9 cellular contexts compared by ENCODE assay signal in the genomic region with DNA sequence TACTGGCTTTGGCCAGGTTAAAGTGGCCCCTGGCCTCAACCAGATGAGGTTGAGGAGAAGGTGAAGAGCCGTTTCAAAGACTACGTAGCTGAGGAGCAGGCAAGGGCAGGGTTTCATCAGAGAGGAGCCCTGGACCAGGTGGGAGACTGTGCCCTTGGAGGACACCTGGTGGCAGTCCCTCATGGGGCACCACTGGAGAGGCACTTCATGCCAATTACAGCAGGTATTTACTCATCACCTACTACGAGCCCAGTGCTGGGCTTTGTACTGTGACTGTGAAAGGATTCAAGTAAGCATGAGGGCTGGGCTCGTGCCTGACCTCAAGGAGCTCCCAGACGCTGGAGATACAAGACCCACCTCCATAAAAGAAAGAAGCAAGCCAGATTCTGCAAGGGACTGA. TPM values are rescaled to one million over a fixed set of nuclear protein-coding genes. Genes with fewer than 3 reads are reported as not detected.
DNase-seq lines count a peak whose midpoint lies in the region; ATAC-seq and TF ChIP-seq lines count a peak whose summit lies in the region.
"Had no signal": no experiment of that assay in that cellular context is flagged by ENCODE, and none has a peak within 500 bp of the region (broad histone marks: within the 10 kb centered on the region; RNA-seq: fewer than 3 reads in every experiment).

No MANE protein-coding gene starts in this region.

- peak overlapping the region in 3 of 7 donors; percentile 73 to 89 (median 81) for H3K27ac Mint-ChIP-seq in CD4-positive, alpha-beta memory T cell

- TF ChIP-seq CTCF in right lobe of liver (IDR thresholded peaks at IDR 0.05): peak; percentile 40 to 50 (median 45)

- TF ChIP-seq POLR2A in right lobe of liver (IDR thresholded peaks at IDR 0.05): no peak

- H3K27me3 ChIP-seq in CD4-positive, alpha-beta memory T cell (ENCODE audit: insufficient read depth, low read length): no peaks in the 10 kb centered on the region
- no peaks in the 10 kb centered on the region for H3K27me3 ChIP-seq in right lobe of liver
- H3K27me3 ChIP-seq: neutrophil had no signal

- peaks cover 14% of the 10 kb centered on the region for H3K4me1 ChIP-seq in CD4-positive, alpha-beta memory T cell (ENCODE audit: insufficient read depth, low read length)
- no peaks in the 10 kb centered on the region for H3K4me1 ChIP-seq in right lobe of liver

- H3K36me3 Mint-ChIP-seq in CD4-positive, alpha-beta memory T cell: peaks cover 0 to 1% of the 10 kb centered on the region in 2 donors

- H3K36me3 ChIP-seq in CD4-positive, alpha-beta memory T cell (ENCODE audit: insufficient read depth, low read length): no peaks in the 10 kb centered on the region
- H3K36me3 ChIP-seq in right lobe of liver: no peaks in the 10 kb centered on the region
- H3K36me3 ChIP-seq: neutrophil had no signal

- WGBS in right lobe of liver (ENCODE audit: insufficient coverage, low coverage, low lambda C conversion rate, missing lambda C conversion rate): 50% methylated on average over 1 of the region's 5 CpGs

- CTCF ChIA-PET in CD4-positive, alpha-beta memory T cell (lab: Charles Lee; ENCODE audit: partially characterized antibody): interaction anchor here (0.7 to 9.2 kb wide), 26 partner anchors 9 to 534 kb away, joined by 3 to 127 read pairs (median 4); no protein-coding TSS in a partner anchor

- no peak overlapping the region for H3K4me3 ChIP-seq in CD4-positive, alpha-beta memory T cell (ENCODE audit: low read length in 2 of 2)
- H3K4me3 ChIP-seq in right lobe of liver: no peak overlapping the region

- TF ChIP-seq RAD21 in Ishikawa (IDR thresholded peaks at IDR 0.05; ENCODE audit: low read depth): peak; percentile 71

- POLR2A ChIA-PET in CD4-positive, alpha-beta memory T cell (lab: Charles Lee; ENCODE audit: partially characterized antibody): interaction anchor here (1.3 to 1.6 kb wide), 3 partner anchors 29 to 138 kb away, joined by 3 to 8 read pairs (median 7); no protein-coding TSS in a partner anchor

- peaks cover 0 to 1% of the 10 kb centered on the region in 2 donors for H3K27me3 Mint-ChIP-seq in CD4-positive, alpha-beta memory T cell

- no peaks in the 10 kb centered on the region for H3K9me3 ChIP-seq in CD4-positive, alpha-beta memory T cell (ENCODE audit: control insufficient read depth in 1 of 2, low read length in 2 of 2)
- no peaks in the 10 kb centered on the region for H3K9me3 ChIP-seq in right lobe of liver
- H3K9me3 ChIP-seq: neutrophil had no signal

- intact Hi-C loops in CD4-positive, alpha-beta memory T cell (cut with micrococcal nuclease): loop anchor here (1.0 to 10.0 kb wide), 4 partner anchors 39 to 201 kb away; a partner anchor contains a TSS
- intact Hi-C loops in right lobe of liver (cut with DNase I) (no loop called here), sciatic nerve (cut with DNase I) (no loop called here)

- H3K4me1 Mint-ChIP-seq in CD4-positive, alpha-beta memory T cell: peaks cover 16 to 48% (median 24%) of the 10 kb centered on the region in 4 donors

- no peak overlapping the region for H3K4me3 Mint-ChIP-seq in CD4-positive, alpha-beta memory T cell

- no peaks in the 10 kb centered on the region for H3K9me3 Mint-ChIP-seq in CD4-positive, alpha-beta memory T cell

- no peak overlapping the region for H3K27ac ChIP-seq in CD4-positive, alpha-beta memory T cell (ENCODE audit: low read depth, low read length)
- no peak overlapping the region for H3K27ac ChIP-seq in right lobe of liver
- H3K27ac ChIP-seq: neutrophil had no signal

- TF ChIP-seq EP300 in Ishikawa (IDR thresholded peaks at IDR 0.05; ENCODE audit: borderline replicate concordance): no peak

- ATAC-seq in right lobe of liver: peak; percentile 69 to 87 (median 78)
- no peak for ATAC-seq in sciatic nerve
- ATAC-seq in HG02623 (IDR thresholded peaks at IDR 0.05; ENCODE audit: unreplicated experiment): no peak

- peak; percentile 56 to 68 (median 62) for DNase-seq in CD4-positive, alpha-beta memory T cell
- peak; percentile 32 for DNase-seq in activated T-helper 1 cell treated with Interleukin-2 at 50 U/mL for 16 hours (ENCODE audit: low read depth)
- DNase-seq in right lobe of liver: peak in 1 of 3 donors; percentile 52
- DNase-seq in COLO829 (ENCODE audit: low spot score): no peak
- DNase-seq in sciatic nerve (ENCODE audit: low spot score): no peak
- no peak for DNase-seq in NCI-H187 treated with DMSO at 0.1 percent for 48 hours (lab: John Stamatoyannopoulos, UW)

TF ChIP-seq in Ishikawa, 13 proteins besides CTCF, POLR2A, EP300 and RAD21:
- TF ChIP-seq YY1 (IDR thresholded peaks at IDR 0.05; ENCODE audit: low read depth): no peak
- TF ChIP-seq, protein P1, sequence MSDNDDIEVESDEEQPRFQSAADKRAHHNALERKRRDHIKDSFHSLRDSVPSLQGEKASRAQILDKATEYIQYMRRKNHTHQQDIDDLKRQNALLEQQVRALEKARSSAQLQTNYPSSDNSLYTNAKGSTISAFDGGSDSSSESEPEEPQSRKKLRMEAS (IDR thresholded peaks at IDR 0.05): no peak
- TF ChIP-seq CEBPB (IDR thresholded peaks at IDR 0.05): no peak
- no peak for TF ChIP-seq TEAD4 (IDR thresholded peaks at IDR 0.05)
- TF ChIP-seq TAF1 (IDR thresholded peaks at IDR 0.05; ENCODE audit: low read depth): no peak
- no peak for TF ChIP-seq TCF12 (IDR thresholded peaks at IDR 0.05; ENCODE audit: low read depth)
- TF ChIP-seq EGR1 (IDR thresholded peaks at IDR 0.05): no peak
- no peak for TF ChIP-seq CREB1 (IDR thresholded peaks at IDR 0.05; ENCODE audit: low read depth)
- TF ChIP-seq, protein P2, sequence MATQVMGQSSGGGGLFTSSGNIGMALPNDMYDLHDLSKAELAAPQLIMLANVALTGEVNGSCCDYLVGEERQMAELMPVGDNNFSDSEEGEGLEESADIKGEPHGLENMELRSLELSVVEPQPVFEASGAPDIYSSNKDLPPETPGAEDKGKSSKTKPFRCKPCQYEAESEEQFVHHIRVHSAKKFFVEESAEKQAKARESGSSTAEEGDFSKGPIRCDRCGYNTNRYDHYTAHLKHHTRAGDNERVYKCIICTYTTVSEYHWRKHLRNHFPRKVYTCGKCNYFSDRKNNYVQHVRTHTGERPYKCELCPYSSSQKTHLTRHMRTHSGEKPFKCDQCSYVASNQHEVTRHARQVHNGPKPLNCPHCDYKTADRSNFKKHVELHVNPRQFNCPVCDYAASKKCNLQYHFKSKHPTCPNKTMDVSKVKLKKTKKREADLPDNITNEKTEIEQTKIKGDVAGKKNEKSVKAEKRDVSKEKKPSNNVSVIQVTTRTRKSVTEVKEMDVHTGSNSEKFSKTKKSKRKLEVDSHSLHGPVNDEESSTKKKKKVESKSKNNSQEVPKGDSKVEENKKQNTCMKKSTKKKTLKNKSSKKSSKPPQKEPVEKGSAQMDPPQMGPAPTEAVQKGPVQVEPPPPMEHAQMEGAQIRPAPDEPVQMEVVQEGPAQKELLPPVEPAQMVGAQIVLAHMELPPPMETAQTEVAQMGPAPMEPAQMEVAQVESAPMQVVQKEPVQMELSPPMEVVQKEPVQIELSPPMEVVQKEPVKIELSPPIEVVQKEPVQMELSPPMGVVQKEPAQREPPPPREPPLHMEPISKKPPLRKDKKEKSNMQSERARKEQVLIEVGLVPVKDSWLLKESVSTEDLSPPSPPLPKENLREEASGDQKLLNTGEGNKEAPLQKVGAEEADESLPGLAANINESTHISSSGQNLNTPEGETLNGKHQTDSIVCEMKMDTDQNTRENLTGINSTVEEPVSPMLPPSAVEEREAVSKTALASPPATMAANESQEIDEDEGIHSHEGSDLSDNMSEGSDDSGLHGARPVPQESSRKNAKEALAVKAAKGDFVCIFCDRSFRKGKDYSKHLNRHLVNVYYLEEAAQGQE (IDR thresholded peaks at IDR 0.05; ENCODE audit: low read depth): no peak
- no peak for TF ChIP-seq NFIC (IDR thresholded peaks at IDR 0.05)
TF ChIP-seq in Ishikawa: peak in this region for 0.

RNA-seq across cellular contexts. Expression of a gene that starts 37.6 kb away (rescaled TPM):
- total RNA-seq in CD4-positive, alpha-beta memory T cell: 10 to 100 TPM; 31.0 to 31.2 TPM
- polyA plus RNA-seq in CD4-positive, alpha-beta memory T cell: 1 to 10 TPM; 2.7 to 4.7 TPM
- total RNA-seq in right lobe of liver: 10 to 100 TPM in 4 of 6 experiments, 1 to 10 TPM in 2; 8.2 to 13.5 (median 11.0) TPM
- 44.0 TPM for total RNA-seq in sciatic nerve

Comparison
In these comparisons a context has a peak if more than half of its experiments do, and no peak if none do; other contexts are left out.
1. DNase-seq: peak in CD4-positive, alpha-beta memory T cell (5 of 5) and activated T-helper 1 cell treated with Interleukin-2 at 50 U/mL for 16 hours (single experiment); none in COLO829 (single experiment), sciatic nerve (single experiment) and NCI-H187 treated with DMSO at 0.1 percent for 48 hours (single experiment).
2. ATAC-seq: peak in right lobe of liver (4 of 4); none in sciatic nerve (single experiment) and HG02623 (single experiment).